ENCODE assay signal across 14 cellular contexts in the genomic region with DNA sequence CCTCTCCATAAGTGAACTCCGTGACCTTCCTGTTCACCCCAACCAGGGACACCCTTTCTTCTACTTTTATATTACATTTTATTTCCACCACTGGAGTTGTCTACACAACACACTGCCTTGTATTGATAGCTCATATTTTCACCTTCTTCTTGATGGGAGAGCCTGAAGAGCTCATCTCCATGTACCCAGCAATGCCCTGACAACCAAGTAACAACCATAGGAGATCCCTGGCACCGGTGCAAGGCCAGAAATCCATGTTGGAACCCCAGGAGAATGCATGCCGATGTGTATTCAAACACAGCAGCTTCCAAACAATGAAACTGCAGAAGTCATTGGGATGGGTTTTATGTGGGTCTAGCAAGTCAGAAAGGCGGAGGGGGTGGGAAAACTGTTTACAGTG. TPM values are rescaled to one million over a fixed set of nuclear protein-coding genes. Genes with fewer than 3 reads are reported as not detected.
DNase-seq lines count a peak whose midpoint lies in the region; ATAC-seq and TF ChIP-seq lines count a peak whose summit lies in the region.
"Had no signal": no experiment of that assay in that cellular context is flagged by ENCODE, and none has a peak within 500 bp of the region (broad histone marks: within the 10 kb centered on the region; RNA-seq: fewer than 3 reads in every experiment).

No MANE protein-coding gene starts in this region.

- H3K4me1 Mint-ChIP-seq in CD4-positive, CD25-positive, alpha-beta regulatory T cell = peaks cover 34 to 95% (median 75%) of the 10 kb centered on the region in 4 donors
- peaks cover 49% of the 10 kb centered on the region for H3K4me1 Mint-ChIP-seq in T-helper 17 cell
- peaks cover 7% of the 10 kb centered on the region for H3K4me1 Mint-ChIP-seq in dendritic cell treated with granulocyte-macrophage colony-stimulating factor and Interleukin-4, amounts not matched to agents 40 ng/mL and 50 ng/mL, for 4 days (ENCODE audit: low read depth)
- peaks cover 48% of the 10 kb centered on the region for H3K4me1 Mint-ChIP-seq in activated T-cell treated with anti-CD3 and anti-CD28 coated beads, Interleukin-2, amount 50 U/mL, for 4 hours (ENCODE audit: low read depth)

- no peaks in the 10 kb centered on the region for H3K27me3 ChIP-seq in CD4-positive, CD25-positive, alpha-beta regulatory T cell (ENCODE audit: control insufficient read depth, insufficient read depth, low read length)
- H3K27me3 ChIP-seq in psoas muscle (ENCODE audit: insufficient read depth in 3 of 3, low read length in 2 of 3) = no peaks in the 10 kb centered on the region

- H3K36me3 ChIP-seq in CD4-positive, CD25-positive, alpha-beta regulatory T cell (ENCODE audit: control insufficient read depth, insufficient read depth, low read length) = peaks cover 62% of the 10 kb centered on the region
- peaks cover 0 to 7% of the 10 kb centered on the region in 2 donors for H3K36me3 ChIP-seq in psoas muscle (ENCODE audit: insufficient read depth in 1 of 2, low read depth in 1 of 2)
- H3K36me3 ChIP-seq: HAP-1 had no signal

- H3K36me3 Mint-ChIP-seq in CD4-positive, CD25-positive, alpha-beta regulatory T cell = peaks cover 45% of the 10 kb centered on the region
- H3K36me3 Mint-ChIP-seq in T-helper 17 cell (ENCODE audit: low read depth) = peaks cover 9% of the 10 kb centered on the region
- H3K36me3 Mint-ChIP-seq in dendritic cell treated with granulocyte-macrophage colony-stimulating factor and Interleukin-4, amounts not matched to agents 40 ng/mL and 50 ng/mL, for 4 days (ENCODE audit: low read depth) = no peaks in the 10 kb centered on the region
- H3K36me3 Mint-ChIP-seq in activated T-cell treated with anti-CD3 and anti-CD28 coated beads, Interleukin-2, amount 50 U/mL, for 4 hours (ENCODE audit: insufficient read depth) = peaks cover 56% of the 10 kb centered on the region

- no peaks in the 10 kb centered on the region for H3K9me3 Mint-ChIP-seq in CD4-positive, CD25-positive, alpha-beta regulatory T cell
- H3K9me3 Mint-ChIP-seq in dendritic cell treated with granulocyte-macrophage colony-stimulating factor and Interleukin-4, amounts not matched to agents 40 ng/mL and 50 ng/mL, for 4 days = no peaks in the 10 kb centered on the region
- no peaks in the 10 kb centered on the region for H3K9me3 Mint-ChIP-seq in activated T-cell treated with anti-CD3 and anti-CD28 coated beads, Interleukin-2, amount 50 U/mL, for 4 hours
- H3K9me3 Mint-ChIP-seq: CD4-positive, alpha-beta memory T cell had no signal

- H3K4me1 ChIP-seq in CD4-positive, CD25-positive, alpha-beta regulatory T cell (ENCODE audit: control insufficient read depth, insufficient read depth, low read length, poor library complexity, severe bottlenecking) = peaks cover 64% of the 10 kb centered on the region
- peaks cover 10% of the 10 kb centered on the region for H3K4me1 ChIP-seq in psoas muscle
- H3K4me1 ChIP-seq: HAP-1 had no signal

- H3K4me3 ChIP-seq in CD4-positive, CD25-positive, alpha-beta regulatory T cell (ENCODE audit: low read depth, low read length) = no peak overlapping the region
- no peak overlapping the region for H3K4me3 ChIP-seq in psoas muscle
- H3K4me3 ChIP-seq: HAP-1 had no signal

- peak overlapping the region in 1 of 3 donors; percentile 55 for H3K27ac Mint-ChIP-seq in CD4-positive, CD25-positive, alpha-beta regulatory T cell
- peak overlapping the region; percentile 8 for H3K27ac Mint-ChIP-seq in T-helper 17 cell
- H3K27ac Mint-ChIP-seq in dendritic cell treated with granulocyte-macrophage colony-stimulating factor and Interleukin-4, amounts not matched to agents 40 ng/mL and 50 ng/mL, for 4 days = peak overlapping the region; percentile 7

- no peaks in the 10 kb centered on the region for H3K9me3 ChIP-seq in CD4-positive, CD25-positive, alpha-beta regulatory T cell (ENCODE audit: control insufficient read depth in 2 of 2, low read length in 2 of 2)
- H3K9me3 ChIP-seq in T-helper 17 cell (ENCODE audit: control insufficient read depth, low read length, poor library complexity, severe bottlenecking) = no peaks in the 10 kb centered on the region
- H3K9me3 ChIP-seq in psoas muscle = no peaks in the 10 kb centered on the region
- H3K9me3 ChIP-seq: HAP-1 had no signal

- TF ChIP-seq CTCF in psoas muscle (IDR thresholded peaks at IDR 0.05) = no peak

- no peak for ATAC-seq in CD4-positive, CD25-positive, alpha-beta regulatory T cell (ENCODE audit: low read depth in 2 of 2)
- ATAC-seq in T-helper 17 cell (no peak), psoas muscle (no peak)
- ATAC-seq in activated T-cell treated with anti-CD3 and anti-CD28 coated beads, Interleukin-2, amount 50 U/mL, for 4 hours = no peak

- DNase-seq in CD4-positive, CD25-positive, alpha-beta regulatory T cell = no peak
- DNase-seq in T-helper 17 cell (no peak), psoas muscle (no peak), hippocampal formation (lab: John Stamatoyannopoulos, UW) (no peak)
- DNase-seq in activated CD4-positive, CD25-positive, alpha-beta regulatory T cell treated with anti-CD3 and anti-CD28 coated beads, Interleukin-2, amount 50 U/mL, for 72 hours = no peak
- DNase-seq in activated T-cell treated with anti-CD3 and anti-CD28 coated beads, Interleukin-2, amount 50 U/mL, for 4 hours = no peak
- no peak for DNase-seq in activated CD4-positive, alpha-beta T cell treated with anti-CD3 and anti-CD28 coated beads, Interleukin-2, amount 50 U/mL, for 4 hours
- DNase-seq: ACHN; C1 segment of cervical spinal cord; CD4-positive, alpha-beta memory T cell; DMS79; EL had no signal

- 57 to 76% (median 58%) methylated on average over 4 of the region's 4 CpGs for WGBS in psoas muscle, 3 donors

- intact Hi-C loops in dendritic cell treated with granulocyte-macrophage colony-stimulating factor and Interleukin-4, amounts not matched to agents 40 ng/mL and 50 ng/mL, for 4 days (cut with micrococcal nuclease) = no loop called here
- intact Hi-C loops in psoas muscle (cut with DNase I) = loop anchor here in 1 of 2 donors (10.0 kb wide), 1 partner anchor 133 kb away; no protein-coding TSS in a partner anchor

- peak overlapping the region; percentile 31 for H3K27ac ChIP-seq in CD4-positive, CD25-positive, alpha-beta regulatory T cell (ENCODE audit: insufficient read depth, low read length, poor library complexity, severe bottlenecking)
- peak overlapping the region; percentile 37 for H3K27ac ChIP-seq in psoas muscle

- H3K4me3 Mint-ChIP-seq in CD4-positive, CD25-positive, alpha-beta regulatory T cell = peak overlapping the region in 2 of 4 donors; percentile 61 to 71
- H3K4me3 Mint-ChIP-seq in T-helper 17 cell = no peak overlapping the region
- no peak overlapping the region for H3K4me3 Mint-ChIP-seq in dendritic cell treated with granulocyte-macrophage colony-stimulating factor and Interleukin-4, amounts not matched to agents 40 ng/mL and 50 ng/mL, for 4 days
- no peak overlapping the region for H3K4me3 Mint-ChIP-seq in activated T-cell treated with anti-CD3 and anti-CD28 coated beads, Interleukin-2, amount 50 U/mL, for 4 hours
- H3K4me3 Mint-ChIP-seq: CD4-positive, alpha-beta memory T cell had no signal

- no peaks in the 10 kb centered on the region for H3K27me3 Mint-ChIP-seq in CD4-positive, CD25-positive, alpha-beta regulatory T cell
- H3K27me3 Mint-ChIP-seq in T-helper 17 cell = no peaks in the 10 kb centered on the region
- H3K27me3 Mint-ChIP-seq in dendritic cell treated with granulocyte-macrophage colony-stimulating factor and Interleukin-4, amounts not matched to agents 40 ng/mL and 50 ng/mL, for 4 days = no peaks in the 10 kb centered on the region
- no peaks in the 10 kb centered on the region for H3K27me3 Mint-ChIP-seq in activated T-cell treated with anti-CD3 and anti-CD28 coated beads, Interleukin-2, amount 50 U/mL, for 4 hours (ENCODE audit: low read depth)
- H3K27me3 Mint-ChIP-seq: CD4-positive, alpha-beta memory T cell had no signal

RNA-seq across cellular contexts. Expression of a gene that starts 15.5 kb away (rescaled TPM):
- 324 TPM for total RNA-seq in CD4-positive, CD25-positive, alpha-beta regulatory T cell
- 10 to 100 TPM; 19.6 to 64.7 (median 33.0) TPM for polyA plus RNA-seq in CD4-positive, CD25-positive, alpha-beta regulatory T cell
- 100 to 1,000 TPM; 129 to 173 TPM for total RNA-seq in T-helper 17 cell
- 10 to 100 TPM in 3 of 4 donors, 1 to 10 TPM in 1; 3.1 to 31.4 (median 15.9) TPM for total RNA-seq in psoas muscle
- 1 to 10 TPM; 1.5 to 9.7 (median 2.7) TPM for polyA plus RNA-seq in psoas muscle
- 1 to 10 TPM; 3.6 to 5.8 (median 5.6) TPM for total RNA-seq in activated T-cell treated with anti-CD3 and anti-CD28 coated beads, Interleukin-2, amount 50 U/mL, for 4 hours

Comparison
In these comparisons a context has a peak if more than half of its experiments do, and no peak if none do; other contexts are left out.
1. RNA of a gene that starts 15.5 kb away (total RNA-seq): 324 TPM in CD4-positive, CD25-positive, alpha-beta regulatory T cell (single experiment) and 129 to 173 TPM in T-helper 17 cell; 3.1 to 31.4 TPM in psoas muscle and 3.6 to 5.8 TPM in activated T-cell treated with anti-CD3 and anti-CD28 coated beads, Interleukin-2, amount 50 U/mL, for 4 hours; every median in the first group is over 4 times any median in the second.